ENCODE assay signal across 16 cellular contexts in genomic region chr11:47857485-47858168, GRCh38. TPM values are rescaled to one million over a fixed set of nuclear protein-coding genes. Genes with fewer than 3 reads are reported as not detected.
DNase-seq lines count a peak whose midpoint lies in the region; ATAC-seq and TF ChIP-seq lines count a peak whose summit lies in the region.
"Had no signal": no experiment of that assay in that cellular context is flagged by ENCODE, and none has a peak within 500 bp of the region (broad histone marks: within the 10 kb centered on the region; RNA-seq: fewer than 3 reads in every experiment).

No MANE protein-coding gene starts in this region.

- H3K4me1 ChIP-seq in GM23248 (ENCODE audit: insufficient read depth) (peaks cover 39% of the 10 kb centered on the region), Peyer's patch (peaks cover 0 to 11% (median 6%) of the 10 kb centered on the region in 4 donors), osteoblast (ENCODE audit: insufficient read depth, low read length) (peaks cover 27% of the 10 kb centered on the region)

- H3K27ac ChIP-seq in GM23248, result peak overlapping the region; percentile 76
- peak overlapping the region in 1 of 4 donors; percentile 59 for H3K27ac ChIP-seq in Peyer's patch
- peak overlapping the region; percentile 23 for H3K27ac ChIP-seq in osteoblast (ENCODE audit: low read depth, low read length)

- H3F3A ChIP-seq in GM23248 (ENCODE audit: insufficient read depth), result peaks cover 32% of the 10 kb centered on the region

- DNase-seq in GM23248 (no peak), Peyer's patch (peak in 2 of 3 donors; percentile 52 to 61), osteoblast (ENCODE audit: insufficient read length, low spot score, missing footprints) (no peak), GM10266 (ENCODE audit: extremely low spot score) (no peak), NCI-H774 (lab: John Stamatoyannopoulos, UW) (no peak)
- DNase-seq in activated CD8-positive, alpha-beta T cell treated with anti-CD3 and anti-CD28 coated beads for 36 hours, result no peak
- no peak for DNase-seq in activated CD8-positive, alpha-beta T cell treated with anti-CD3 and anti-CD28 coated beads, Interleukin-2, amount 10 ng/mL, durations not matched to agents 7 days and 5 days
- DNase-seq: KBM-7, kidney, NCI-H2107, OCI-M1, small intestine, transverse colon had no signal

- H3K36me3 Mint-ChIP-seq in activated CD8-positive, alpha-beta T cell treated with anti-CD3 and anti-CD28 coated beads for 36 hours (ENCODE audit: low read depth), result no peaks in the 10 kb centered on the region
- no peaks in the 10 kb centered on the region for H3K36me3 Mint-ChIP-seq in activated CD8-positive, alpha-beta T cell treated with anti-CD3 and anti-CD28 coated beads, Interleukin-2, amount 10 ng/mL, durations not matched to agents 7 days and 5 days (ENCODE audit: low read depth)
- H3K36me3 Mint-ChIP-seq: activated naive CD8-positive, alpha-beta T cell; natural killer cell treated with Interleukin-12 subunit alpha and Interleukin-12 subunit beta and Interleukin-15 and Interleukin-18, amount 100 ng/mL, for 72 hours had no signal

- H3K36me3 ChIP-seq in GM23248 (ENCODE audit: low read depth), result no peaks in the 10 kb centered on the region
- H3K36me3 ChIP-seq in Peyer's patch, result no peaks in the 10 kb centered on the region
- H3K36me3 ChIP-seq in osteoblast (ENCODE audit: insufficient read depth, low read length), result no peaks in the 10 kb centered on the region
- H3K36me3 ChIP-seq: transverse colon had no signal

- no peak for TF ChIP-seq CTCF in Peyer's patch (IDR thresholded peaks at IDR 0.05)
- TF ChIP-seq CTCF in osteoblast (IDR thresholded peaks at IDR 0.05; ENCODE audit: extremely low read depth, low read depth, low read length), result no peak
- TF ChIP-seq CTCF in activated CD8-positive, alpha-beta T cell treated with anti-CD3 and anti-CD28 coated beads for 36 hours (IDR thresholded peaks at IDR 0.05), result no peak
- no peak for TF ChIP-seq CTCF in GM10266 (IDR thresholded peaks at IDR 0.05; ENCODE audit: control insufficient read depth, insufficient read depth, low read depth, missing control alignments)

- H3K4me3 ChIP-seq in GM23248, result peak overlapping the region; percentile 15; the same call in 1 of the 2 replicates
- H3K4me3 ChIP-seq in Peyer's patch, result no peak overlapping the region
- H3K4me3 ChIP-seq in osteoblast (ENCODE audit: insufficient read depth, low read length), result no peak overlapping the region
- H3K4me3 ChIP-seq: transverse colon had no signal

- intact Hi-C loops in activated CD8-positive, alpha-beta T cell treated with anti-CD3 and anti-CD28 coated beads for 36 hours (cut with micrococcal nuclease), result no loop called here

- POLR2A ChIA-PET in activated CD8-positive, alpha-beta T cell treated with anti-CD3 and anti-CD28 coated beads for 36 hours (lab: Charles Lee), result no interaction called here
- POLR2A ChIA-PET in activated CD8-positive, alpha-beta T cell treated with anti-CD3 and anti-CD28 coated beads, Interleukin-2, amount 10 ng/mL, durations not matched to agents 7 days and 5 days (lab: Charles Lee), result interaction anchor here (1.8 kb wide), 1 partner anchor 9 kb away, joined by 4 read pairs; the partner anchor contains the start of gene NUP160

- 9 to 12% methylated on average over 5 of the region's 5 CpGs for WGBS in GM23248 (ENCODE audit: low coverage in 1 of 2, low lambda C conversion rate in 2 of 2, missing lambda C conversion rate in 2 of 2), 2 experiments

- no peaks in the 10 kb centered on the region for H3K27me3 ChIP-seq in GM23248 (replicated peaks; ENCODE audit: insufficient read depth)
- no peaks in the 10 kb centered on the region for H3K27me3 ChIP-seq in Peyer's patch
- no peaks in the 10 kb centered on the region for H3K27me3 ChIP-seq in osteoblast (ENCODE audit: insufficient read depth, low read length)
- H3K27me3 ChIP-seq: transverse colon had no signal

- H3K9me3 Mint-ChIP-seq in activated CD8-positive, alpha-beta T cell treated with anti-CD3 and anti-CD28 coated beads for 36 hours, result no peaks in the 10 kb centered on the region
- no peaks in the 10 kb centered on the region for H3K9me3 Mint-ChIP-seq in activated CD8-positive, alpha-beta T cell treated with anti-CD3 and anti-CD28 coated beads, Interleukin-2, amount 10 ng/mL, durations not matched to agents 7 days and 5 days (ENCODE audit: insufficient read depth)
- H3K9me3 Mint-ChIP-seq: natural killer cell treated with Interleukin-12 subunit alpha and Interleukin-12 subunit beta and Interleukin-15 and Interleukin-18, amount 100 ng/mL, for 72 hours had no signal

- no peaks in the 10 kb centered on the region for H4K20me1 ChIP-seq in GM23248 (ENCODE audit: insufficient read depth)
- H4K20me1 ChIP-seq in osteoblast (ENCODE audit: insufficient read depth, low read length), result no peaks in the 10 kb centered on the region

- peak; percentile 37 for ATAC-seq in GM18505 (IDR thresholded peaks at IDR 0.05; ENCODE audit: unreplicated experiment)
- ATAC-seq in activated CD8-positive, alpha-beta T cell treated with anti-CD3 and anti-CD28 coated beads for 36 hours, result no peak
- ATAC-seq in activated CD8-positive, alpha-beta T cell treated with anti-CD3 and anti-CD28 coated beads, Interleukin-2, amount 10 ng/mL, durations not matched to agents 7 days and 5 days, result no peak
- ATAC-seq: natural killer cell treated with Interleukin-12 subunit alpha and Interleukin-12 subunit beta and Interleukin-15 and Interleukin-18, amount 100 ng/mL, for 72 hours had no signal

- no peaks in the 10 kb centered on the region for H3K79me2 ChIP-seq in GM23248 (ENCODE audit: insufficient read depth)
- no peaks in the 10 kb centered on the region for H3K79me2 ChIP-seq in osteoblast (ENCODE audit: insufficient read depth, low read length)

- H3K4me3 Mint-ChIP-seq in activated CD8-positive, alpha-beta T cell treated with anti-CD3 and anti-CD28 coated beads for 36 hours, result no peak overlapping the region
- H3K4me3 Mint-ChIP-seq in activated CD8-positive, alpha-beta T cell treated with anti-CD3 and anti-CD28 coated beads, Interleukin-2, amount 10 ng/mL, durations not matched to agents 7 days and 5 days, result no peak overlapping the region
- H3K4me3 Mint-ChIP-seq: activated naive CD8-positive, alpha-beta T cell; natural killer cell treated with Interleukin-12 subunit alpha and Interleukin-12 subunit beta and Interleukin-15 and Interleukin-18, amount 100 ng/mL, for 72 hours had no signal

- no peaks in the 10 kb centered on the region for H3K9me3 ChIP-seq in GM23248 (ENCODE audit: low read depth)
- no peaks in the 10 kb centered on the region for H3K9me3 ChIP-seq in Peyer's patch
- no peaks in the 10 kb centered on the region for H3K9me3 ChIP-seq in osteoblast (ENCODE audit: low read depth, low read length)
- H3K9me3 ChIP-seq: transverse colon had no signal

- H2AFZ ChIP-seq in GM23248 (no peak overlapping the region), osteoblast (ENCODE audit: low read length) (no peak overlapping the region)

- H3K9me2 ChIP-seq in GM23248 (ENCODE audit: insufficient read depth), result no peaks in the 10 kb centered on the region

- H3K27ac Mint-ChIP-seq in activated CD8-positive, alpha-beta T cell treated with anti-CD3 and anti-CD28 coated beads for 36 hours, result no peak overlapping the region
- H3K27ac Mint-ChIP-seq in activated CD8-positive, alpha-beta T cell treated with anti-CD3 and anti-CD28 coated beads, Interleukin-2, amount 10 ng/mL, durations not matched to agents 7 days and 5 days, result no peak overlapping the region
- H3K27ac Mint-ChIP-seq: activated naive CD8-positive, alpha-beta T cell; natural killer cell treated with Interleukin-12 subunit alpha and Interleukin-12 subunit beta and Interleukin-15 and Interleukin-18, amount 100 ng/mL, for 72 hours had no signal

- H3K4me2 ChIP-seq in GM23248 (ENCODE audit: unreplicated experiment), result peak overlapping the region; percentile 27
- peak overlapping the region; percentile 22 for H3K4me2 ChIP-seq in osteoblast (ENCODE audit: insufficient read depth, low read length)

- peaks cover 9% of the 10 kb centered on the region for H3K4me1 Mint-ChIP-seq in activated CD8-positive, alpha-beta T cell treated with anti-CD3 and anti-CD28 coated beads for 36 hours (ENCODE audit: low read depth)
- peaks cover 22% of the 10 kb centered on the region for H3K4me1 Mint-ChIP-seq in activated CD8-positive, alpha-beta T cell treated with anti-CD3 and anti-CD28 coated beads, Interleukin-2, amount 10 ng/mL, durations not matched to agents 7 days and 5 days (ENCODE audit: low read depth)

- TF ChIP-seq POLR2A in GM18505 (IDR thresholded peaks at IDR 0.05; ENCODE audit: borderline replicate concordance, extremely low read depth, insufficient read depth, insufficient read length) (no peak), Peyer's patch (IDR thresholded peaks at IDR 0.05) (no peak)

- in situ Hi-C loops in GM23248 (cut with MboI), result no loop called here

- H3K27me3 Mint-ChIP-seq in activated CD8-positive, alpha-beta T cell treated with anti-CD3 and anti-CD28 coated beads for 36 hours, result no peaks in the 10 kb centered on the region
- H3K27me3 Mint-ChIP-seq in activated CD8-positive, alpha-beta T cell treated with anti-CD3 and anti-CD28 coated beads, Interleukin-2, amount 10 ng/mL, durations not matched to agents 7 days and 5 days (ENCODE audit: low read depth), result peaks cover 2% of the 10 kb centered on the region
- H3K27me3 Mint-ChIP-seq: activated naive CD8-positive, alpha-beta T cell had no signal

- peak overlapping the region; percentile 53 for H3K9ac ChIP-seq in GM23248

- CTCF ChIA-PET in activated CD8-positive, alpha-beta T cell treated with anti-CD3 and anti-CD28 coated beads for 36 hours (lab: Charles Lee), result no interaction called here
- CTCF ChIA-PET in activated CD8-positive, alpha-beta T cell treated with anti-CD3 and anti-CD28 coated beads, Interleukin-2, amount 10 ng/mL, durations not matched to agents 7 days and 5 days (lab: Charles Lee), result no interaction called here

RNA-seq across cellular contexts. Expression of gene NUP160, which starts 9.5 kb away (rescaled TPM):
- 21.0 and 23.1 TPM in 2 replicates for total RNA-seq in GM23248 (2014; rRNA removed; shearing (Covaris generic))
- polyA plus RNA-seq in GM23248 (2016; fragmentation: Nextera tagmentation; extraction: Ambion mirVana), result 18.0 and 19.5 TPM in 2 replicates
- total RNA-seq in Peyer's patch, result 10 to 100 TPM; 17.3 to 45.4 (median 22.7) TPM
- 25.3 and 27.1 TPM in 2 replicates for total RNA-seq in osteoblast
- 10 to 100 TPM; 76.4 to 77.0 TPM for total RNA-seq in activated CD8-positive, alpha-beta T cell treated with anti-CD3 and anti-CD28 coated beads for 36 hours
- total RNA-seq in activated CD8-positive, alpha-beta T cell treated with anti-CD3 and anti-CD28 coated beads, Interleukin-2, amount 10 ng/mL, durations not matched to agents 7 days and 5 days, result 10 to 100 TPM; 67.8 to 70.8 TPM

Comparison
In these comparisons a context has a peak if more than half of its experiments do, and no peak if none do; other contexts are left out.
1. DNase-seq: peak in Peyer's patch (2 of 3); none in GM23248 (single experiment), osteoblast (single experiment), activated CD8-positive, alpha-beta T cell treated with anti-CD3 and anti-CD28 coated beads for 36 hours (single experiment), GM10266 (single experiment), NCI-H774 (single experiment) and activated CD8-positive, alpha-beta T cell treated with anti-CD3 and anti-CD28 coated beads, Interleukin-2, amount 10 ng/mL, durations not matched to agents 7 days and 5 days (single experiment).